ENCODE assay signal across 1 cellular context in genomic region chr22:23532756-23533155, GRCh38.
TF ChIP-seq lines count a peak whose summit lies in the region.

No MANE protein-coding gene starts in this region.

TF ChIP-seq in endothelial cell of umbilical vein, 7 proteins besides CTCF, POLR2A, EP300 and RAD21:
- TF ChIP-seq MAX (IDR thresholded peaks at IDR 0.05; ENCODE audit: insufficient read depth, insufficient read length): no peak
- TF ChIP-seq FOS (IDR thresholded peaks at IDR 0.05; ENCODE audit: borderline replicate concordance, insufficient read depth, low read length): no peak
- no peak for TF ChIP-seq MYC (IDR thresholded peaks at IDR 0.05; ENCODE audit: low read depth, low read length)
TF ChIP-seq in endothelial cell of umbilical vein: peak in this region for 0.
